In the genomic region with DNA sequence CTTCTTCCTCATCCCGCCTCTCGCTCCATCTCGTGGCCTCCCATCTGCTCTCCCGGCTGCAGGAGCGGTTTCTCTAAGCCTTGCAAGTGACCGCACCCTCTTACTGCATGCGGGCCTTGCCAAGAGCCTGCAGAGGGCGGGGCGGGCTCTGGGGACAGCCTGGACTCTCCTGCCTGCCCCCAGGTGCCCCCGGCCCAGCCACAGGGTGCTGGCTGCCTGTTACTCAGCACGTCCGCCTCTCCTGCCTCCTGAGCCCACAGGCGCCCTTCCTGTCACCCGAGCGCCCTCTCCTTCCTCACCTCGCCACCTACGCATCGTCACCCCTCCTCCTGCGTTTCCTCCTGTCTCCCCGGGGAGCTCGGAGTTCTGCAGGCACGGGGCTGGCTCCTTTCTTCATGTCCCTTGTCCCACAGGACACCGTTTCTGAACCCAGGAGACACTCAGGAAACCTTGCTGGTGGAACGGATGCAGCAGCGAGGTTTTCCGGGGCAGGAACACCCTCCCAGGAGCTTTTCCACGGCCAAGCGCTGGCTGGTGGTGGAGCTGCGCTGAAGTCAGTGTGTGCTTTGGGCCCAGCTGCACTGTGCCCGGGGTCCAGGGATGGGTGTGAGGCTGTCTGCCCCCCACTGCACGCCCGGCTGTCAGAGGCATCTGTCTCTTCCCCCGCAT, we compare ENCODE assay signal across 8 cellular contexts. TPM values are rescaled to one million over a fixed set of nuclear protein-coding genes. Genes with fewer than 3 reads are reported as not detected.
DNase-seq lines count a peak whose midpoint lies in the region; ATAC-seq, FAIRE-seq and TF ChIP-seq lines count a peak whose summit lies in the region.

No MANE protein-coding gene starts in this region.

- TF ChIP-seq CTCF in OCI-LY1 (IDR thresholded peaks at IDR 0.05; ENCODE audit: low read length), result no peak

- FAIRE-seq in GM12892 (lab: Jason Lieb, UNC), result no peak

- no peaks in the 10 kb centered on the region for H3F3A ChIP-seq in OCI-LY1 (ENCODE audit: insufficient read depth, low read length)

- no peaks in the 10 kb centered on the region for H3K36me3 ChIP-seq in OCI-LY1 (ENCODE audit: insufficient read depth, low read length)

- intact Hi-C loops in activated T-helper 2 cell treated with anti-CD3 and anti-CD28 coated beads, Interferon-gamma antibody, Interleukin-2, Interleukin-4, amounts not matched to agents 10 μg/mL and 5 μg/mL and 100 μg/mL, durations not matched to agents 14 hours and 24 hours and 36 hours (cut with micrococcal nuclease), result loop anchor here (5.0 kb wide), 1 partner anchor 59 kb away; no protein-coding TSS in a partner anchor

- H3K4me1 ChIP-seq in OCI-LY1 (ENCODE audit: insufficient read depth, low read length, severe bottlenecking), result peaks cover 19% of the 10 kb centered on the region

- ATAC-seq in HG02610 (IDR thresholded peaks at IDR 0.05; ENCODE audit: unreplicated experiment) (peak; percentile 54), HG03039 (IDR thresholded peaks at IDR 0.05; ENCODE audit: unreplicated experiment) (no peak)

- H3K9me3 ChIP-seq in OCI-LY1 (ENCODE audit: low read length), result no peaks in the 10 kb centered on the region

- no peak overlapping the region for H2AFZ ChIP-seq in OCI-LY1 (ENCODE audit: low read length)

- H3K27me3 ChIP-seq in OCI-LY1 (ENCODE audit: insufficient read depth, low read length), result peaks cover 24% of the 10 kb centered on the region

- H3K4me1 Mint-ChIP-seq in activated T-helper 2 cell treated with anti-CD3 and anti-CD28 coated beads, Interferon-gamma antibody, Interleukin-2, Interleukin-4, amounts not matched to agents 10 μg/mL and 5 μg/mL and 100 μg/mL, durations not matched to agents 14 hours and 24 hours and 36 hours (ENCODE audit: low read depth), result peaks cover 64% of the 10 kb centered on the region
- peaks cover 56 to 66% of the 10 kb centered on the region in 2 donors for H3K4me1 Mint-ChIP-seq in immature natural killer cell

- no peaks in the 10 kb centered on the region for H3K9me2 ChIP-seq in OCI-LY1 (ENCODE audit: low read depth, low read length)

- peak overlapping the region; percentile 19; the same call in 1 of the 2 replicates for H3K4me2 ChIP-seq in OCI-LY1 (ENCODE audit: low read length)

- TF ChIP-seq POLR2A in GM12892 (IDR thresholded peaks at IDR 0.05; ENCODE audit: low read depth, low read length), result no peak

- H3K79me2 ChIP-seq in OCI-LY1 (ENCODE audit: insufficient read depth, low read length), result no peaks in the 10 kb centered on the region

- DNase-seq in GM12892 (ENCODE audit: insufficient read length), result peak; percentile 56
- peak; percentile 64 for DNase-seq in activated T-helper 2 cell treated with anti-CD3 and anti-CD28 coated beads, Interferon-gamma antibody, Interleukin-2, Interleukin-4, amounts not matched to agents 10 μg/mL and 5 μg/mL and 100 μg/mL, durations not matched to agents 14 hours and 24 hours and 36 hours (ENCODE audit: low spot score)
- DNase-seq in immature natural killer cell, result peak; percentile 51 to 63 (median 57)
- DNase-seq in stimulated activated CD4-positive, alpha-beta T cell treated with anti-CD3 and anti-CD28 coated beads, Interleukin-4, amount 100 ng/mL, for 48 hours (ENCODE audit: low read depth in 2 of 2), result peak; percentile 64 to 76
- no peak for DNase-seq in kidney glomerular epithelial cell (lab: John Stamatoyannopoulos, UW)

- H3K36me3 Mint-ChIP-seq in activated T-helper 2 cell treated with anti-CD3 and anti-CD28 coated beads, Interferon-gamma antibody, Interleukin-2, Interleukin-4, amounts not matched to agents 10 μg/mL and 5 μg/mL and 100 μg/mL, durations not matched to agents 14 hours and 24 hours and 36 hours (ENCODE audit: low read depth), result peaks cover 31% of the 10 kb centered on the region
- peaks cover 0 to 8% (median 4%) of the 10 kb centered on the region in 3 donors for H3K36me3 Mint-ChIP-seq in immature natural killer cell

- peak overlapping the region; percentile 95 for H3K4me3 Mint-ChIP-seq in activated T-helper 2 cell treated with anti-CD3 and anti-CD28 coated beads, Interferon-gamma antibody, Interleukin-2, Interleukin-4, amounts not matched to agents 10 μg/mL and 5 μg/mL and 100 μg/mL, durations not matched to agents 14 hours and 24 hours and 36 hours (ENCODE audit: low read depth)
- H3K4me3 Mint-ChIP-seq in immature natural killer cell, result peak overlapping the region; percentile 82 to 92 (median 89)

- no peak overlapping the region for H3K4me3 ChIP-seq in OCI-LY1 (ENCODE audit: low read depth, low read length, poor library complexity, severe bottlenecking)

- peak overlapping the region; percentile 92 for H3K27ac Mint-ChIP-seq in activated T-helper 2 cell treated with anti-CD3 and anti-CD28 coated beads, Interferon-gamma antibody, Interleukin-2, Interleukin-4, amounts not matched to agents 10 μg/mL and 5 μg/mL and 100 μg/mL, durations not matched to agents 14 hours and 24 hours and 36 hours
- H3K27ac Mint-ChIP-seq in immature natural killer cell, result peak overlapping the region; percentile 86 to 95 (median 91)

- H3K27ac ChIP-seq in OCI-LY1 (ENCODE audit: low read depth, low read length, poor library complexity, severe bottlenecking), result no peak overlapping the region

- H3K9me3 Mint-ChIP-seq in activated T-helper 2 cell treated with anti-CD3 and anti-CD28 coated beads, Interferon-gamma antibody, Interleukin-2, Interleukin-4, amounts not matched to agents 10 μg/mL and 5 μg/mL and 100 μg/mL, durations not matched to agents 14 hours and 24 hours and 36 hours, result peaks cover 5% of the 10 kb centered on the region
- H3K9me3 Mint-ChIP-seq in immature natural killer cell, result peaks cover 0 to 1% (median 0%) of the 10 kb centered on the region in 6 donors

- H3K27me3 Mint-ChIP-seq in activated T-helper 2 cell treated with anti-CD3 and anti-CD28 coated beads, Interferon-gamma antibody, Interleukin-2, Interleukin-4, amounts not matched to agents 10 μg/mL and 5 μg/mL and 100 μg/mL, durations not matched to agents 14 hours and 24 hours and 36 hours (ENCODE audit: low read depth), result no peaks in the 10 kb centered on the region
- H3K27me3 Mint-ChIP-seq in immature natural killer cell (ENCODE audit: low read depth in 3 of 3), result peaks cover 3 to 6% (median 4%) of the 10 kb centered on the region in 3 donors

- H3K9ac ChIP-seq in OCI-LY1 (ENCODE audit: low read length), result no peak overlapping the region

- H4K20me1 ChIP-seq in OCI-LY1 (ENCODE audit: insufficient read depth, low read length), result no peaks in the 10 kb centered on the region

RNA-seq across cellular contexts. Expression of gene HPCAL1, which starts 28.5 kb away (rescaled TPM):
- 4.1 TPM for polyA plus RNA-seq in GM12892 (2012; ENCODE audit: missing spikeins)
- total RNA-seq in activated T-helper 2 cell treated with anti-CD3 and anti-CD28 coated beads, Interferon-gamma antibody, Interleukin-2, Interleukin-4, amounts not matched to agents 10 μg/mL and 5 μg/mL and 100 μg/mL, durations not matched to agents 14 hours and 24 hours and 36 hours, result 102 and 110 TPM in 2 replicates
- polyA plus RNA-seq in immature natural killer cell, result 10 to 100 TPM; 64.9 to 89.7 (median 88.9) TPM
